Comparison of ENCODE assay signal across 17 cellular contexts in genomic region chr6:13177617-13178506, GRCh38.
DNase-seq lines count a peak whose midpoint lies in the region; ATAC-seq and TF ChIP-seq lines count a peak whose summit lies in the region.
"Had no signal": no experiment of that assay in that cellular context is flagged by ENCODE, and none has a peak within 500 bp of the region (broad histone marks: within the 10 kb centered on the region; RNA-seq: fewer than 3 reads in every experiment).

No MANE protein-coding gene starts in this region.

- no peak for TF ChIP-seq CTCF in NB4 (IDR thresholded peaks at IDR 0.05; ENCODE audit: low read depth, low read length)
- no peak for TF ChIP-seq CTCF in endothelial cell (IDR thresholded peaks at IDR 0.05; ENCODE audit: unreplicated experiment)
- TF ChIP-seq CTCF in ascending aorta (IDR thresholded peaks at IDR 0.05) = no peak

- H3K27ac ChIP-seq in ascending aorta = no peak overlapping the region
- H3K27ac ChIP-seq: HL-60, SK-N-MC, VCaP had no signal

- DNase-seq in Ammon's horn (ENCODE audit: low spot score) (peak; percentile 42), CMK (ENCODE audit: low read depth) (peak; percentile 5), NB4 (ENCODE audit: low read depth) (peak; percentile 53), endothelial cell (ENCODE audit: low spot score) (no peak), ascending aorta (ENCODE audit: low spot score in 2 of 2) (no peak)
- DNase-seq in activated CD4-positive, CD25-positive, alpha-beta regulatory T cell treated with anti-CD3 and anti-CD28 coated beads, Interleukin-2, amount 50 U/mL, for 72 hours = no peak
- DNase-seq: activated T-cell treated with anti-CD3 and anti-CD28 coated beads for 4 hours; cortex of kidney; NCI-H82; stimulated activated naive CD4-positive, alpha-beta T cell treated with Interleukin-2 at 50 U/mL for 16 hours had no signal

- no peaks in the 10 kb centered on the region for H3K4me1 ChIP-seq in ascending aorta

- ATAC-seq in GM21515 (IDR thresholded peaks at IDR 0.05; ENCODE audit: unreplicated experiment) (no peak), GM19324 (IDR thresholded peaks at IDR 0.05; ENCODE audit: low FRiP score, unreplicated experiment) (no peak)
- ATAC-seq: HCT116 had no signal

- peaks cover 0 to under 1% of the 10 kb centered on the region in 2 donors for H3K36me3 ChIP-seq in ascending aorta

- no peaks in the 10 kb centered on the region for H3K9me3 ChIP-seq in ascending aorta

- intact Hi-C loops in ascending aorta (cut with DNase I) = no loop called here

- H3K4me3 ChIP-seq in NB4 (ENCODE audit: low read depth, low read length) = no peak overlapping the region
- H3K4me3 ChIP-seq in ascending aorta = no peak overlapping the region
- H3K4me3 ChIP-seq: SK-N-MC had no signal

- no peaks in the 10 kb centered on the region for H3K36me3 Mint-ChIP-seq in endothelial cell (ENCODE audit: low read depth, unreplicated experiment)
- H3K36me3 Mint-ChIP-seq: memory B cell had no signal

- no peaks in the 10 kb centered on the region for H3K9me3 Mint-ChIP-seq in endothelial cell (ENCODE audit: unreplicated experiment)
- H3K9me3 Mint-ChIP-seq: memory B cell had no signal

- no peaks in the 10 kb centered on the region for H3K27me3 Mint-ChIP-seq in endothelial cell (ENCODE audit: unreplicated experiment)

- H3K27me3 ChIP-seq in ascending aorta = no peaks in the 10 kb centered on the region

- H3K4me3 Mint-ChIP-seq in endothelial cell (ENCODE audit: unreplicated experiment) = peak overlapping the region; percentile 21
- H3K4me3 Mint-ChIP-seq: memory B cell had no signal

- peaks cover 13% of the 10 kb centered on the region for H3K4me1 Mint-ChIP-seq in endothelial cell (ENCODE audit: unreplicated experiment)

- H3K27ac Mint-ChIP-seq in endothelial cell (ENCODE audit: unreplicated experiment) = peak overlapping the region; percentile 86
- H3K27ac Mint-ChIP-seq: memory B cell had no signal

- TF ChIP-seq POLR2A in NB4 (IDR thresholded peaks at IDR 0.05; ENCODE audit: extremely low read depth, insufficient read length) = no peak

Comparison
In these comparisons a context has a peak if more than half of its experiments do, and no peak if none do; other contexts are left out.
1. DNase-seq: peak in Ammon's horn (single experiment), CMK (single experiment) and NB4 (single experiment); none in endothelial cell (single experiment), ascending aorta (0 of 2) and activated CD4-positive, CD25-positive, alpha-beta regulatory T cell treated with anti-CD3 and anti-CD28 coated beads, Interleukin-2, amount 50 U/mL, for 72 hours (single experiment).